ENCODE assay signal across 10 cellular contexts in the genomic region with DNA sequence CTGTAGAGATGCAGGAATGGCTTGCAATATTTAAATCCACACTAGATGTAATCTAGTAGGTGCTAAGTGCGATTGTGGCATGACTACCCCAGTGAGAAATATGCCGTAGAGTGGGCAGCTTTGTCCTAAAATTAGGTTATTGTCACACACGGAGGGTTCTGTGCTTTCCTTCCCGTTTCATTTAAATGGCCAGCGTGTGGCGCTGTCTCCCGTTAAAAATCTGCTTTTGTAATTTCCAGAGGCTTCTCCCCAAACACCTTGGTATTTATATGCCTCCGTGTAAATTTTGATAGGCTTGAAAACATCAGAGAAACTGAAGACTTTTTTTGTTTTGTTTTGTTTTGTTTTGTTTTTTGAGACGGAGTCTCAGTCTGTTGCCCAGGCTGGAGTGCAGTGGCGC. TPM values are rescaled to one million over a fixed set of nuclear protein-coding genes. Genes with fewer than 3 reads are reported as not detected.
DNase-seq lines count a peak whose midpoint lies in the region; ATAC-seq and TF ChIP-seq lines count a peak whose summit lies in the region.
"Had no signal": no experiment of that assay in that cellular context is flagged by ENCODE, and none has a peak within 500 bp of the region (broad histone marks: within the 10 kb centered on the region; RNA-seq: fewer than 3 reads in every experiment).

No MANE protein-coding gene starts in this region.

- H3K27ac ChIP-seq in DND-41 (ENCODE audit: low read length) (no peak overlapping the region), SJCRH30 (no peak overlapping the region)

- H3K9ac ChIP-seq in DND-41 (ENCODE audit: low read depth, low read length) = no peak overlapping the region

- ATAC-seq in DND-41 (ENCODE audit: insufficient read depth, low read depth) (no peak), HG02678 (IDR thresholded peaks at IDR 0.05; ENCODE audit: unreplicated experiment) (peak; percentile 43), mucosa of descending colon (no peak), T-helper 17 cell (no peak)

- H3K4me3 ChIP-seq in DND-41 (ENCODE audit: low read depth in 1 of 2, low read length in 2 of 2) (no peak overlapping the region), mucosa of descending colon (no peak overlapping the region), SJCRH30 (no peak overlapping the region)
- H3K4me3 ChIP-seq: MG63 had no signal

- TF ChIP-seq CTCF in DND-41 (IDR thresholded peaks at IDR 0.05; ENCODE audit: borderline replicate concordance, extremely low read depth, low read length, poor library complexity, severe bottlenecking) (peak; percentile 50), mucosa of descending colon (IDR thresholded peaks at IDR 0.05) (no peak), osteocyte (IDR thresholded peaks at IDR 0.05) (no peak)

- H3K9me3 Mint-ChIP-seq in osteocyte (ENCODE audit: unreplicated experiment) = no peaks in the 10 kb centered on the region
- H3K9me3 Mint-ChIP-seq: dendritic cell treated with granulocyte-macrophage colony-stimulating factor and Interleukin-4, amounts not matched to agents 40 ng/mL and 50 ng/mL, for 4 days had no signal

- no peaks in the 10 kb centered on the region for H4K20me1 ChIP-seq in DND-41 (ENCODE audit: insufficient read depth, low read length)

- H3K27ac Mint-ChIP-seq in T-helper 17 cell (no peak overlapping the region), osteocyte (ENCODE audit: unreplicated experiment) (no peak overlapping the region)
- H3K27ac Mint-ChIP-seq: dendritic cell treated with granulocyte-macrophage colony-stimulating factor and Interleukin-4, amounts not matched to agents 40 ng/mL and 50 ng/mL, for 4 days had no signal

- H3K36me3 Mint-ChIP-seq in T-helper 17 cell (ENCODE audit: low read depth) = no peaks in the 10 kb centered on the region
- no peaks in the 10 kb centered on the region for H3K36me3 Mint-ChIP-seq in osteocyte (ENCODE audit: unreplicated experiment)

- peak; percentile 23 for DNase-seq in DND-41
- peak; percentile 31 for DNase-seq in activated naive CD4-positive, alpha-beta T cell treated with anti-CD3 and anti-CD28 coated beads, Interleukin-2, amount 50 U/mL, for 16 hours
- peak in 2 of 3 donors; percentile 23 to 35 for DNase-seq in mucosa of descending colon
- DNase-seq in SJCRH30 = no peak
- DNase-seq in T-helper 17 cell = no peak
- no peak for DNase-seq in osteocyte (ENCODE audit: extremely low spot score, unreplicated experiment)
- DNase-seq in activated T-cell treated with anti-CD3 and anti-CD28 coated beads, Interleukin-2, amount 50 U/mL, for 1 hour = no peak
- DNase-seq: MG63 had no signal

- H3K36me3 ChIP-seq in DND-41 (ENCODE audit: insufficient read depth, low read length) (no peaks in the 10 kb centered on the region), mucosa of descending colon (ENCODE audit: low read depth) (no peaks in the 10 kb centered on the region), SJCRH30 (no peaks in the 10 kb centered on the region)
- H3K36me3 ChIP-seq: MG63 had no signal

- H2AFZ ChIP-seq in DND-41 (ENCODE audit: low read depth, low read length) = no peak overlapping the region

- H3K79me2 ChIP-seq in DND-41 (ENCODE audit: insufficient read depth, low read length) = no peaks in the 10 kb centered on the region

- H3K4me1 Mint-ChIP-seq in T-helper 17 cell (no peaks in the 10 kb centered on the region), osteocyte (ENCODE audit: unreplicated experiment) (no peaks in the 10 kb centered on the region)

- H3K4me1 ChIP-seq in DND-41 (ENCODE audit: insufficient read depth, low read length) (no peaks in the 10 kb centered on the region), mucosa of descending colon (ENCODE audit: low read depth) (no peaks in the 10 kb centered on the region), SJCRH30 (no peaks in the 10 kb centered on the region)

- H3K27me3 Mint-ChIP-seq in T-helper 17 cell (no peaks in the 10 kb centered on the region), osteocyte (ENCODE audit: unreplicated experiment) (no peaks in the 10 kb centered on the region)
- H3K27me3 Mint-ChIP-seq: dendritic cell treated with granulocyte-macrophage colony-stimulating factor and Interleukin-4, amounts not matched to agents 40 ng/mL and 50 ng/mL, for 4 days had no signal

- intact Hi-C loops in mucosa of descending colon (cut with DNase I, micrococcal nuclease) = no loop called here

- H3K4me3 Mint-ChIP-seq in T-helper 17 cell = no peak overlapping the region
- no peak overlapping the region for H3K4me3 Mint-ChIP-seq in osteocyte (ENCODE audit: unreplicated experiment)
- H3K4me3 Mint-ChIP-seq: dendritic cell treated with granulocyte-macrophage colony-stimulating factor and Interleukin-4, amounts not matched to agents 40 ng/mL and 50 ng/mL, for 4 days had no signal

- H3K27me3 ChIP-seq in DND-41 (ENCODE audit: insufficient read depth, low read length, poor library complexity) (no peaks in the 10 kb centered on the region), SJCRH30 (no peaks in the 10 kb centered on the region)
- H3K27me3 ChIP-seq: MG63 had no signal

- no peak overlapping the region for H3K4me2 ChIP-seq in DND-41 (ENCODE audit: insufficient read depth, low read length)

- H3K9me3 ChIP-seq in DND-41 (ENCODE audit: insufficient read depth, low read length, severe bottlenecking) = no peaks in the 10 kb centered on the region
- H3K9me3 ChIP-seq in mucosa of descending colon = no peaks in the 10 kb centered on the region
- no peaks in the 10 kb centered on the region for H3K9me3 ChIP-seq in SJCRH30 (replicated peaks)
- H3K9me3 ChIP-seq in T-helper 17 cell (ENCODE audit: control insufficient read depth, low read length, poor library complexity, severe bottlenecking) = no peaks in the 10 kb centered on the region
- H3K9me3 ChIP-seq: MG63 had no signal

RNA-seq across cellular contexts. Expression of gene TMSB4Y, which starts 34.9 kb away (rescaled TPM):
- total RNA-seq in mucosa of descending colon (1 to 10 TPM in 2 of 3 donors, not detected in 1; 2.9 to 4.4 TPM), T-helper 17 cell (1 to 10 TPM; 3.2 to 5.9 TPM), osteocyte (not detected in 2 replicates)
- total RNA-seq in SJCRH30 (2014; rRNA removed; shearing (Covaris generic)) = not detected in 2 replicates

Comparison
In these comparisons a context has a peak if more than half of its experiments do, and no peak if none do; other contexts are left out.
1. DNase-seq: peak in DND-41 (single experiment), activated naive CD4-positive, alpha-beta T cell treated with anti-CD3 and anti-CD28 coated beads, Interleukin-2, amount 50 U/mL, for 16 hours (single experiment) and mucosa of descending colon (2 of 3); none in SJCRH30 (0 of 2), T-helper 17 cell (0 of 3), osteocyte (single experiment) and activated T-cell treated with anti-CD3 and anti-CD28 coated beads, Interleukin-2, amount 50 U/mL, for 1 hour (single experiment).